Comparison of ENCODE assay signal across 10 cellular contexts in the genomic region with DNA sequence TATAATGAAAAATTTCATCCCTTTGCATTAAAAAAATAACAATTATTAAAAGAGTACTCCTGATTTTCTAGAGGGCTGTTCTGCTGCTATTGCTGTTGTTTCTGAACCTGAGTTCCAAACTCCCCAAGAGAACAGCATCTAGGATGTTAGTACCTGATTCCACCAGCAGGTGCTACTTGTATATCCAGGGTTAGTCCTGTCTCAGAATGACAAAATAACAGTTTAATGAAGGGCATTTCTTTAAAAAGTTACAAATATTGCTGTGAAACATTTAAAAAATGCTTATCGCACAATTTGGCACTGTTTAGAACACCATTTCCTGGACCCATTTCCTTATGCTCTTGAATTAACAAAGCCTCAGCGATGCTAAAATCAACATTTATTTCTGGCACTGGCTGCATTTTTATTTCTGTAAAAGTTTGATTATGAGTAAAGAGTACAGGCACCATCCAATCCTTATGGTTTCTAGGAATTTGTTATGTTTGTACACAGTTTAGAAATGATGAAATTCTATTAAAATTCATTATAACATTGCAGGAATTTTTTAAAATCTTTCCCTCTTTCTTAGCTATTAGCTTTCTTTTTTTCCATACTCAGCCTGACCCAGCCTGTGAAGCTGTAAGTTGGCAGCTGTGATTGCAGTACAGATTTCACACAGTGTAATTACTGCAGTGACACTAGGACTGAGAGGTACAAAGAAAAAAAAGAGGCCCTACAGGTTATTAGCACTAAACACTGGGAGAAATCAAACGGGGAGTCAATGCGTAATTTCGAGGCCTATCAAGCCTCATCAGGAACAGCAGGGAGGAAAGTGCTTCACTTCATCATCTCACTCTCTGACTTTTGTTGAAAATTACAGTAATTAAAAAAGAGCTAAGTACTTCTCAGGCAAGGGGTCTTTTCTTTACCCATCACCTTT.
DNase-seq lines count a peak whose midpoint lies in the region; ATAC-seq and TF ChIP-seq lines count a peak whose summit lies in the region.
"Had no signal": no experiment of that assay in that cellular context is flagged by ENCODE, and none has a peak within 500 bp of the region (broad histone marks: within the 10 kb centered on the region; RNA-seq: fewer than 3 reads in every experiment).

No MANE protein-coding gene starts in this region.

- no peaks in the 10 kb centered on the region for H3K9me3 Mint-ChIP-seq in chondrocyte (ENCODE audit: low read depth)
- H3K9me3 Mint-ChIP-seq in effector memory CD8-positive, alpha-beta T cell = peaks cover 0 to 1% of the 10 kb centered on the region in 2 donors

- TF ChIP-seq CTCF in chondrocyte (IDR thresholded peaks at IDR 0.05) (peak; percentile 61), retinal pigment epithelial cell (conservative IDR thresholded peaks at IDR 0.05; ENCODE audit: low read depth, low read length) (peak; percentile 61)

- no peak for ATAC-seq in HG02852 (IDR thresholded peaks at IDR 0.05; ENCODE audit: unreplicated experiment)
- no peak for ATAC-seq in GM21717 (IDR thresholded peaks at IDR 0.05; ENCODE audit: unreplicated experiment)
- ATAC-seq in effector memory CD8-positive, alpha-beta T cell (replicated peaks) = no peak

- no peak overlapping the region for H3K27ac Mint-ChIP-seq in chondrocyte (ENCODE audit: unreplicated experiment)
- H3K27ac Mint-ChIP-seq in effector memory CD8-positive, alpha-beta T cell = no peak overlapping the region

- H3K27me3 Mint-ChIP-seq in chondrocyte (ENCODE audit: low read depth) = peaks cover 10% of the 10 kb centered on the region
- no peaks in the 10 kb centered on the region for H3K27me3 Mint-ChIP-seq in effector memory CD8-positive, alpha-beta T cell

- no peaks in the 10 kb centered on the region for H3K36me3 Mint-ChIP-seq in chondrocyte (ENCODE audit: low read depth)
- H3K36me3 Mint-ChIP-seq in effector memory CD8-positive, alpha-beta T cell (ENCODE audit: insufficient read depth) = no peaks in the 10 kb centered on the region

- H3K4me3 Mint-ChIP-seq in chondrocyte (ENCODE audit: unreplicated experiment) = no peak overlapping the region
- H3K4me3 Mint-ChIP-seq in effector memory CD8-positive, alpha-beta T cell = no peak overlapping the region

- H3K4me1 Mint-ChIP-seq in chondrocyte (ENCODE audit: low read depth) = no peaks in the 10 kb centered on the region
- no peaks in the 10 kb centered on the region for H3K4me1 Mint-ChIP-seq in effector memory CD8-positive, alpha-beta T cell (ENCODE audit: low read depth in 2 of 2)

- H3K4me3 ChIP-seq in retinal pigment epithelial cell (ENCODE audit: low read length) = no peak overlapping the region
- H3K4me3 ChIP-seq: A549 had no signal

- DNase-seq in NCI-H1436 treated with DMSO at 0.1 percent for 48 hours (lab: John Stamatoyannopoulos, UW) (peak; percentile 1), NCI-H1436 (lab: John Stamatoyannopoulos, UW) (no peak), NCI-H1417 (lab: John Stamatoyannopoulos, UW) (peak in 2 of 3 experiments; percentile 83 to 98), chondrocyte (ENCODE audit: low spot score) (no peak), retinal pigment epithelial cell (ENCODE audit: low read depth) (no peak)
- no peak for DNase-seq in effector memory CD8-positive, alpha-beta T cell
- DNase-seq: activated CD4-positive, alpha-beta T cell treated with anti-CD3 and anti-CD28 coated beads for 48 hours had no signal

Comparison
In these comparisons a context has a peak if more than half of its experiments do, and no peak if none do; other contexts are left out.
1. DNase-seq: peak in NCI-H1436 treated with DMSO at 0.1 percent for 48 hours (single experiment) and NCI-H1417 (2 of 3); none in NCI-H1436 (single experiment), chondrocyte (single experiment), retinal pigment epithelial cell (single experiment) and effector memory CD8-positive, alpha-beta T cell (0 of 3).